In genomic region chr18:213505-213904, GRCh38 we compare ENCODE assay signal across 12 cellular contexts. TPM values are rescaled to one million over a fixed set of nuclear protein-coding genes. Genes with fewer than 3 reads are reported as not detected.
DNase-seq lines count a peak whose midpoint lies in the region; ATAC-seq and TF ChIP-seq lines count a peak whose summit lies in the region.
"Had no signal": no experiment of that assay in that cellular context is flagged by ENCODE, and none has a peak within 500 bp of the region (broad histone marks: within the 10 kb centered on the region; RNA-seq: fewer than 3 reads in every experiment).

No MANE protein-coding gene starts in this region.

- POLR2A ChIA-PET in WTC11 (lab: Charles Lee), result interaction anchor here (0.7 to 2.0 kb wide), 2 partner anchors 25 to 54 kb away, joined by 3 to 5 read pairs; partner anchors contain the start of gene THOC1

- DNase-seq in SK-MEL-5 (ENCODE audit: low read depth, low spot score), result peak; percentile 51
- no peak for DNase-seq in WTC11 (ENCODE audit: low spot score)
- no peak for DNase-seq in effector memory CD8-positive, alpha-beta T cell
- peak; percentile 6 for DNase-seq in retina
- no peak for DNase-seq in cerebellar cortex (ENCODE audit: low spot score)
- DNase-seq: DMS 273 treated with DMSO at 0.1 percent for 48 hours, NCI-H187 treated with DMSO at 0.1 percent for 48 hours, NCI-H446 treated with DMSO at 0.1 percent for 48 hours, NCI-H748 treated with DMSO at 0.1 percent for 48 hours, PC-9 had no signal

- H3K9me3 Mint-ChIP-seq in WTC11, result peaks cover 18% of the 10 kb centered on the region
- H3K9me3 Mint-ChIP-seq in effector memory CD8-positive, alpha-beta T cell, result no peaks in the 10 kb centered on the region

- H3K4me1 Mint-ChIP-seq in WTC11, result peaks cover 19% of the 10 kb centered on the region
- H3K4me1 Mint-ChIP-seq in effector memory CD8-positive, alpha-beta T cell (ENCODE audit: low read depth in 2 of 2), result peaks cover 4 to 5% of the 10 kb centered on the region in 2 donors

- no peak overlapping the region for H3K4me3 Mint-ChIP-seq in WTC11
- H3K4me3 Mint-ChIP-seq in effector memory CD8-positive, alpha-beta T cell, result no peak overlapping the region

- in situ Hi-C loops in SK-MEL-5 (cut with HindIII; ENCODE audit: low pct_unique_long_range_greater_than_20kb, low sequenced_read_pairs), result no loop called here

- no peak for ATAC-seq in WTC11
- ATAC-seq in effector memory CD8-positive, alpha-beta T cell (replicated peaks), result no peak
- no peak for ATAC-seq in HG03442 (IDR thresholded peaks at IDR 0.05; ENCODE audit: unreplicated experiment)
- ATAC-seq in GM21447 (IDR thresholded peaks at IDR 0.05; ENCODE audit: unreplicated experiment), result no peak

- H3K36me3 Mint-ChIP-seq in WTC11, result peaks cover 81% of the 10 kb centered on the region
- H3K36me3 Mint-ChIP-seq in effector memory CD8-positive, alpha-beta T cell (ENCODE audit: insufficient read depth), result peaks cover 91% of the 10 kb centered on the region

- no peaks in the 10 kb centered on the region for H3K27me3 Mint-ChIP-seq in WTC11 (ENCODE audit: low read depth)
- H3K27me3 Mint-ChIP-seq in effector memory CD8-positive, alpha-beta T cell, result no peaks in the 10 kb centered on the region

- CTCF ChIA-PET in WTC11 (lab: Charles Lee), result interaction anchor here (0.7 kb wide), 1 partner anchor 29 kb away, joined by 3 read pairs; no protein-coding TSS in a partner anchor

- 0 out of 2 replicates have a peak overlapping the region, but pooled peaks have one; percentile 43 for H3K27ac Mint-ChIP-seq in WTC11
- H3K27ac Mint-ChIP-seq in effector memory CD8-positive, alpha-beta T cell, result peak overlapping the region; percentile 8 to 14

- TF ChIP-seq CTCF in WTC11 (IDR thresholded peaks at IDR 0.05), result no peak

TF ChIP-seq in WTC11, 78 proteins besides CTCF, POLR2A, EP300 and RAD21:
- TF ChIP-seq JAZF1 (CRISPR knock-in tag; IDR thresholded peaks at IDR 0.05) (no peak), FOXJ3 (CRISPR knock-in tag; IDR thresholded peaks at IDR 0.05; ENCODE audit: borderline replicate concordance) (no peak)

RNA-seq across cellular contexts. Expression of gene THOC1, which starts 54.3 kb away (rescaled TPM):
- 34.8 and 35.7 TPM in 2 replicates for total RNA-seq in SK-MEL-5 (2014; rRNA removed; shearing (Covaris generic))
- 13.5 and 25.6 TPM in 2 replicates for polyA plus RNA-seq in SK-MEL-5 (2015; cell fraction: cytosol; rRNA removed)
- polyA plus RNA-seq in SK-MEL-5 (2015; cell fraction: nucleus; rRNA removed), result 146 and 172 TPM in 2 replicates
- 51.1 to 65.8 TPM (median 52.7 TPM) in 3 replicates for total RNA-seq in WTC11 (2021)

RNA-seq across cellular contexts. Expression of gene USP14, which starts 55.1 kb away (rescaled TPM):
- 16.8 and 18.4 TPM in 2 replicates for total RNA-seq in SK-MEL-5 (2014; rRNA removed; shearing (Covaris generic))
- 43.3 and 63.7 TPM in 2 replicates for polyA plus RNA-seq in SK-MEL-5 (2015; cell fraction: cytosol; rRNA removed)
- 47.1 and 50.2 TPM in 2 replicates for polyA plus RNA-seq in SK-MEL-5 (2015; cell fraction: nucleus; rRNA removed)
- total RNA-seq in WTC11 (2021), result 70.4 to 72.4 TPM (median 71.3 TPM) in 3 replicates

Comparison
In these comparisons a context has a peak if more than half of its experiments do, and no peak if none do; other contexts are left out.
1. DNase-seq: peak in SK-MEL-5 (single experiment) and retina (single experiment); none in WTC11 (single experiment), effector memory CD8-positive, alpha-beta T cell (0 of 3) and cerebellar cortex (single experiment).